ENCODE assay signal across 22 cellular contexts in the genomic region with DNA sequence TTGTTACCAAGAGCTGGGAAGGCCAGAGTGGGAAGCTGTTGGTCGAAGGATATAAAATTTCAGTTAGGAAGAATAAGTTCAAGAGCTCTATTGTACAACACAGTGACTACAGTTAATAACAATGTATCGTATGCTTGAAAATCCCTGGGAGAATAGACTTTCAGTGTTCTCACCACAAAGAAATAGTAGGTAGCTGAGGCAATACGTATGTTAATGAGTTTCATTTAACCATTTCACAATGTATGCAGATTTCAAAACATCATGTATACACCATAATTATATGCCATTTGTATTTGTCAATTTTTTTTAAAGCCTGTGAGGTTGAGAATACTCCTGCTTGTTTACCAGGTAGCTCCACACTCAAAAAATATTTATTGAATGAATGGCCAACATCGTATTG. TPM values are rescaled to one million over a fixed set of nuclear protein-coding genes. Genes with fewer than 3 reads are reported as not detected.
DNase-seq lines count a peak whose midpoint lies in the region; ATAC-seq and TF ChIP-seq lines count a peak whose summit lies in the region.
"Had no signal": no experiment of that assay in that cellular context is flagged by ENCODE, and none has a peak within 500 bp of the region (broad histone marks: within the 10 kb centered on the region; RNA-seq: fewer than 3 reads in every experiment).

No MANE protein-coding gene starts in this region.

- no peaks in the 10 kb centered on the region for H3K27me3 Mint-ChIP-seq in osteocyte (ENCODE audit: unreplicated experiment)
- H3K27me3 Mint-ChIP-seq: CD4-positive, alpha-beta T cell had no signal

- peaks cover 68% of the 10 kb centered on the region for H3K4me1 Mint-ChIP-seq in osteocyte (ENCODE audit: unreplicated experiment)

- H3K9me3 Mint-ChIP-seq in osteocyte (ENCODE audit: unreplicated experiment): no peaks in the 10 kb centered on the region

- in situ Hi-C loops in astrocyte of the spinal cord (cut with HindIII; ENCODE audit: low sequenced_read_pairs): no loop called here

- H3K4me3 Mint-ChIP-seq in osteocyte (ENCODE audit: unreplicated experiment): no peak overlapping the region
- H3K4me3 Mint-ChIP-seq: CD4-positive, alpha-beta T cell had no signal

- no peak overlapping the region for H3K4me3 ChIP-seq in astrocyte of the spinal cord (ENCODE audit: low read depth, low read length)
- no peak overlapping the region for H3K4me3 ChIP-seq in fibroblast of mammary gland (ENCODE audit: control insufficient read depth, low read depth, low read length)
- H3K4me3 ChIP-seq: HAP-1 had no signal

- TF ChIP-seq CTCF in astrocyte of the spinal cord (IDR thresholded peaks at IDR 0.05; ENCODE audit: low read depth, low read length): no peak
- no peak for TF ChIP-seq CTCF in fibroblast of mammary gland (conservative IDR thresholded peaks at IDR 0.05; ENCODE audit: control insufficient read depth, insufficient read depth, low read depth, low read length)
- no peak for TF ChIP-seq CTCF in osteocyte (IDR thresholded peaks at IDR 0.05)

- H3K27ac Mint-ChIP-seq in osteocyte (ENCODE audit: unreplicated experiment): peak overlapping the region; percentile 42
- H3K27ac Mint-ChIP-seq: CD4-positive, alpha-beta T cell had no signal

- DNase-seq in EH (ENCODE audit: low read depth) (peak; percentile 41), astrocyte of the spinal cord (ENCODE audit: low read depth, low spot score) (peak; percentile 26), fibroblast of mammary gland (ENCODE audit: low read depth) (peak; percentile 72), osteocyte (ENCODE audit: extremely low spot score, unreplicated experiment) (no peak), pons (ENCODE audit: low spot score) (no peak), DMS114 treated with DMSO at 0.1 percent for 48 hours (lab: John Stamatoyannopoulos, UW; ENCODE audit: unreplicated experiment) (no peak)
- DNase-seq: Caco-2; CD4-positive, alpha-beta T cell; DMS153; GF-D8; MM.1S; NCI-H1092; NCI-H146; NCI-H2029 treated with DMSO at 0.1 percent for 48 hours; NCI-H2171 treated with DMSO at 0.1 percent for 48 hours; NCI-H446 treated with DMSO at 0.1 percent for 48 hours; NCI-H69 had no signal

- ATAC-seq in HG03175 (IDR thresholded peaks at IDR 0.05; ENCODE audit: unreplicated experiment) (no peak), GM18867 (IDR thresholded peaks at IDR 0.05; ENCODE audit: unreplicated experiment) (no peak)
- ATAC-seq: Panc1 had no signal

- no peaks in the 10 kb centered on the region for H3K36me3 Mint-ChIP-seq in osteocyte (ENCODE audit: unreplicated experiment)

RNA-seq across cellular contexts. Expression of a gene that starts 41.5 kb away (rescaled TPM):
- total RNA-seq in osteocyte: 13.7 and 17.0 TPM in 2 replicates
- total RNA-seq: CD4-positive, alpha-beta T cell; LHCN-M2 had no signal

Comparison
In these comparisons a context has a peak if more than half of its experiments do, and no peak if none do; other contexts are left out.
1. DNase-seq: peak in EH (single experiment), astrocyte of the spinal cord (single experiment) and fibroblast of mammary gland (single experiment); none in osteocyte (single experiment), pons (single experiment) and DMS114 treated with DMSO at 0.1 percent for 48 hours (single experiment).